8 cellular contexts compared by ENCODE assay signal in the genomic region with DNA sequence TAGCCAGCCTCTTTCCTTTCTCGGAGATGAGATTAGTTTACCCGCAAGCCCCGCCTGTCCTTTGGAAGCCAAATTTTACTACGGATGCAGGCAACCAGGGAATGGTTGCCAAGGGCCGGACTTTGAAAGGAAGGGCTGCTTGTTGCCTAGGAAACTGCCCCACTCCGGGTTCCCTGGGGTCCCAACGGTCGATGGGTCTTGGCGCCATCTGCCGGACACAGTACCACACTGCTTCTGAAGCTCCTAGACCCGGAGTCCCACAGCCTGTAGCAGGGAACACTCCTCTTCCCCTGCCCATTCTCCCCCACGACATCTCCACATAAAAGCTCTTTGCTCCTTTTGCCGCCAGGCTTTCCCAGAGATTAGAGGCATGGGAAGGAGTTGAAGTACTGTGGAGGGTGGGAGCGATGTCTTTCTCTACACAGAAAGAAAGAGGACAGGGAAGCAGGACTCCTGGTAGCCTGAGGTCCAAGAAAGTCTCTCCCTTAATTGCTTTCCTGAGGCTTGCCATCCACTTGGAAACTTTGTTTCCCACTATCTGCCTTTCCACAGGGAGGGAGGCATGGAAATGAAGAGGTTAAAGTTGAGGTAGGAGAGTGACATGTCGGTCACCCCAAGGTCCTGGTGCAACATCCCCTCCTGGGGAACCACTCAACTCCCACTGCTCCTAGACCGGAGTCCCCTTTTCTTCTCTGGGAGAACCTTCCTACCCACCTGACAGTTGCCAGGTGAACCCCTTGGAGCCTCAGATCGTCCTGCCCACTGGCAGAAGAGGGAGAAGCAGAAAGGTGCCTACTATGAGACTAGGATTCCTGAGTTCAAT. TPM values are rescaled to one million over a fixed set of nuclear protein-coding genes. Genes with fewer than 3 reads are reported as not detected.
A peak's percentile ranks its signal among the peaks of the same experiment; 100 is the strongest.
DNase-seq lines count a peak whose midpoint lies in the region; ATAC-seq, FAIRE-seq and TF ChIP-seq lines count a peak whose summit lies in the region.

No MANE protein-coding gene starts in this region.

- no peak overlapping the region for H3K27ac ChIP-seq in WERI-Rb-1
- H3K27ac ChIP-seq in kidney (ENCODE audit: low read depth in 2 of 2, low read length in 2 of 2) = no peak overlapping the region

- FAIRE-seq in bronchial epithelial cell (lab: Jason Lieb, UNC) (no peak), kidney (lab: Jason Lieb, UNC) (no peak)

- DNase-seq in GDM1 (lab: John Stamatoyannopoulos, UW) (peak; percentile 30), HFF-Myc (ENCODE audit: extremely low read depth, low read depth) (peak; percentile 55), NCI-H2029 (lab: John Stamatoyannopoulos, UW) (peak; percentile 35), WERI-Rb-1 (peak; percentile 83), bronchial epithelial cell (ENCODE audit: low read depth) (peak; percentile 46), kidney (peak; percentile 91)
- peak; percentile 77 to 80 for DNase-seq in stimulated activated CD4-positive, alpha-beta T cell treated with anti-CD3 and anti-CD28 coated beads, Interleukin-2, amount 100 ng/mL, for 24 hours

- peak; percentile 91 for TF ChIP-seq CTCF in HFF-Myc (IDR thresholded peaks at IDR 0.05; ENCODE audit: low read depth, low read length, missing control alignments)
- TF ChIP-seq CTCF in WERI-Rb-1 (IDR thresholded peaks at IDR 0.05; ENCODE audit: low read depth, low read length) = peak; percentile 94
- peak; percentile 93 for TF ChIP-seq CTCF in bronchial epithelial cell (IDR thresholded peaks at IDR 0.05; ENCODE audit: insufficient read depth, low read length, severe bottlenecking)
- peak; percentile 72 for TF ChIP-seq CTCF in kidney (IDR thresholded peaks at IDR 0.05; ENCODE audit: borderline replicate concordance, extremely low read depth, insufficient read depth)

- H3K36me3 ChIP-seq in WERI-Rb-1 (peaks cover 7% of the 10 kb centered on the region), bronchial epithelial cell (ENCODE audit: control insufficient read depth, insufficient read depth, low read length) (peaks cover 2% of the 10 kb centered on the region), kidney (ENCODE audit: control insufficient read depth in 1 of 2, insufficient read depth in 2 of 2, low read length in 2 of 2) (no peaks in the 10 kb centered on the region)

- intact Hi-C loops in kidney (cut with DNase I) = no loop called here

- no peaks in the 10 kb centered on the region for H3K27me3 ChIP-seq in WERI-Rb-1 (ENCODE audit: insufficient read depth, low read depth, severe bottlenecking)
- peaks cover 2% of the 10 kb centered on the region for H3K27me3 ChIP-seq in bronchial epithelial cell (ENCODE audit: control insufficient read depth, insufficient read depth, low read length)

- peaks cover 0 to 7% of the 10 kb centered on the region in 2 donors for H3K4me1 ChIP-seq in kidney (ENCODE audit: control insufficient read depth in 1 of 2, insufficient read depth in 1 of 2, low read depth in 1 of 2, low read length in 2 of 2)

- H3K9me3 ChIP-seq in WERI-Rb-1 (ENCODE audit: severe bottlenecking) (no peaks in the 10 kb centered on the region), kidney (ENCODE audit: control insufficient read depth in 1 of 2, low read length in 2 of 2) (no peaks in the 10 kb centered on the region)

- H3K9ac ChIP-seq in kidney (ENCODE audit: low read length in 2 of 2) = no peak overlapping the region

- no peak for ATAC-seq in HG03439 (IDR thresholded peaks at IDR 0.05; ENCODE audit: unreplicated experiment)

- H3K4me3 ChIP-seq in HFF-Myc (replicated peaks; ENCODE audit: low read depth, low read length) = no peak overlapping the region
- no peak overlapping the region for H3K4me3 ChIP-seq in WERI-Rb-1 (ENCODE audit: low read depth, low read length)
- no peak overlapping the region for H3K4me3 ChIP-seq in bronchial epithelial cell (ENCODE audit: low read depth, low read length)
- H3K4me3 ChIP-seq in kidney (ENCODE audit: low read length in 2 of 2) = no peak overlapping the region

RNA-seq across cellular contexts. Expression of gene IMPDH1, which starts 21.9 kb away (rescaled TPM):
- total RNA-seq in bronchial epithelial cell = 47.9 and 53.4 TPM in 2 replicates
- total RNA-seq in kidney = 40.3 TPM
- polyA plus RNA-seq in kidney (ENCODE audit: insufficient read depth, low read depth, low replicate concordance) = 20.9 TPM

RNA-seq across cellular contexts. Expression of gene PRRT4, which starts 26.4 kb away (rescaled TPM):
- total RNA-seq in bronchial epithelial cell (under 0.01 and 0.13 TPM in 2 replicates), kidney (not detected)
- polyA plus RNA-seq in kidney (ENCODE audit: insufficient read depth, low read depth, low replicate concordance) = not detected

RNA-seq across cellular contexts. Expression of gene RBM28, which starts 44.2 kb away (rescaled TPM):
- total RNA-seq in bronchial epithelial cell (17.1 and 18.1 TPM in 2 replicates), kidney (35.2 TPM)
- polyA plus RNA-seq in kidney (ENCODE audit: insufficient read depth, low read depth, low replicate concordance) = 11.5 TPM

Comparison
In these comparisons a context has a peak if more than half of its experiments do, and no peak if none do; other contexts are left out.
1. DNase-seq: peak in every context shown above with its lines; median percentile 91 in kidney; 83 in WERI-Rb-1; 78 in stimulated activated CD4-positive, alpha-beta T cell treated with anti-CD3 and anti-CD28 coated beads, Interleukin-2, amount 100 ng/mL, for 24 hours; 55 in HFF-Myc; 46 in bronchial epithelial cell; 35 in NCI-H2029; 30 in GDM1.